ENCODE assay signal across 9 cellular contexts in the genomic region with DNA sequence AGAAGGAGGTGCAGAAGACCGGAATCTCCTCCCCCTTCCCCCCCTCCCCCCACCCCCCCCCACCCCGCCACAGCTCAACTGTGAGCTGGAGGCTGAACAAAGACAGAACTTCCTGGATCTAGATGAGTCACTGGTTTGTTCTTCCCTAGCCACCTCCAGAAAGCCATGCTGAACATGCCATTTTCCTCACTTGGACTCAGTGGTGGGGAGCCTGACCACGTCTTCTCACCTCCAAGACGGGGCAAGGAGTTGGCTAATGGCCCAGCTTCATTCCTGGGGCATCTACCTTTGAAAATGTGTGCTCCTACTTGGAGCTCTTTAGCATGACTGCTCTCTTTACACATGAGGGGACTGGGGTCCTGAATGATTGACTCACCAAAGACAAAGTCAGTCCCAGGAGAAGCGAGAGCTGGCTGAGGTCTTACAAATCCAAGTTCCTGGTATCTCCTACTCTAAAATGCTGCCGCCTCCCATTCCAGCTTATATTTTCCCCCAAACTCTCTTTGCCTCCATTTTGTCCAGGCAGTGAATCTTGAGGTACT. TPM values are rescaled to one million over a fixed set of nuclear protein-coding genes. Genes with fewer than 3 reads are reported as not detected.
DNase-seq lines count a peak whose midpoint lies in the region; ATAC-seq and TF ChIP-seq lines count a peak whose summit lies in the region.
"Had no signal": no experiment of that assay in that cellular context is flagged by ENCODE, and none has a peak within 500 bp of the region (broad histone marks: within the 10 kb centered on the region; RNA-seq: fewer than 3 reads in every experiment).

No MANE protein-coding gene starts in this region.

- no peak overlapping the region for H3K4me3 Mint-ChIP-seq in MCF 10A (ENCODE audit: unreplicated experiment)

- ATAC-seq in gastroesophageal sphincter, result peak; percentile 58
- peak in 1 of 2 donors; percentile 73 for ATAC-seq in upper lobe of left lung (ENCODE audit: low FRiP score in 2 of 2)
- no peak for ATAC-seq in HG02973 (IDR thresholded peaks at IDR 0.05; ENCODE audit: unreplicated experiment)

- TF ChIP-seq CTCF in MCF 10A (IDR thresholded peaks at IDR 0.05; ENCODE audit: unreplicated experiment), result no peak
- no peak for TF ChIP-seq CTCF in breast epithelium (IDR thresholded peaks at IDR 0.05)
- no peak for TF ChIP-seq CTCF in gastroesophageal sphincter (IDR thresholded peaks at IDR 0.05)
- TF ChIP-seq CTCF in upper lobe of left lung (IDR thresholded peaks at IDR 0.05), result no peak
- no peak for TF ChIP-seq CTCF in GM10248 (IDR thresholded peaks at IDR 0.05; ENCODE audit: control extremely low read depth, extremely low read depth, low read depth, missing control alignments)

- no peak overlapping the region for H3K4me3 ChIP-seq in breast epithelium
- H3K4me3 ChIP-seq in gastroesophageal sphincter, result no peak overlapping the region
- no peak overlapping the region for H3K4me3 ChIP-seq in upper lobe of left lung

- DNase-seq in MCF 10A (ENCODE audit: unreplicated experiment) (peak; percentile 77), breast epithelium (ENCODE audit: low spot score in 2 of 2) (no peak), RPMI7951 (ENCODE audit: low read depth) (peak; percentile 82), upper lobe of left lung (peak in 1 of 2 donors; percentile 36), activated gamma-delta T cell (lab: John Stamatoyannopoulos, UW) (no peak), GM10248 (ENCODE audit: extremely low spot score) (no peak)

- intact Hi-C loops in MCF 10A (cut with micrococcal nuclease), result no loop called here
- intact Hi-C loops in breast epithelium (cut with DNase I; ENCODE audit: low total_unique reads), result no loop called here

- POLR2A ChIA-PET in MCF 10A (lab: Yijun Ruan, JAX), result interaction anchor here (0.6 to 2.4 kb wide), 5 partner anchors 16 to 233 kb away, joined by 3 to 9 read pairs (median 4); a partner anchor contains a TSS
- POLR2A ChIA-PET in GM10248 (lab: Yijun Ruan, JAX), result interaction anchor here (0.6 to 0.7 kb wide), 2 partner anchors 11 to 17 kb away, joined by 3 to 9 read pairs; no protein-coding TSS in a partner anchor

- CTCF ChIA-PET in MCF 10A (lab: Yijun Ruan, JAX), result interaction anchor here (0.6 to 1.2 kb wide), 7 partner anchors 9 to 247 kb away, joined by 3 to 4 read pairs (median 3); no protein-coding TSS in a partner anchor
- CTCF ChIA-PET in GM10248 (lab: Yijun Ruan, JAX), result interaction anchor here (1.4 to 1.5 kb wide), 5 partner anchors 9 to 248 kb away, joined by 3 to 6 read pairs (median 4); a partner anchor contains a TSS

- TF ChIP-seq POLR2A in breast epithelium (IDR thresholded peaks at IDR 0.05) (no peak), gastroesophageal sphincter (IDR thresholded peaks at IDR 0.05) (no peak), upper lobe of left lung (IDR thresholded peaks at IDR 0.05) (peak in 1 of 4 donors; percentile 23)

- H3K27ac ChIP-seq in breast epithelium (no peak overlapping the region), gastroesophageal sphincter (no peak overlapping the region), upper lobe of left lung (peak overlapping the region in 3 of 4 donors; percentile 63 to 79 (median 66))
- H3K27ac ChIP-seq: 22Rv1 had no signal

- peaks cover 4% of the 10 kb centered on the region for H3K4me1 Mint-ChIP-seq in MCF 10A (ENCODE audit: insufficient read depth, unreplicated experiment)

- H3K4me1 ChIP-seq in breast epithelium (no peaks in the 10 kb centered on the region), gastroesophageal sphincter (peaks cover 0 to 17% (median 8%) of the 10 kb centered on the region in 3 donors), upper lobe of left lung (peaks cover 9 to 39% (median 26%) of the 10 kb centered on the region in 4 donors)

- no peaks in the 10 kb centered on the region for H3K27me3 Mint-ChIP-seq in MCF 10A (ENCODE audit: insufficient read depth, unreplicated experiment)

- H3K9me3 ChIP-seq in breast epithelium (no peaks in the 10 kb centered on the region), gastroesophageal sphincter (no peaks in the 10 kb centered on the region), upper lobe of left lung (no peaks in the 10 kb centered on the region)

- no peaks in the 10 kb centered on the region for H3K36me3 Mint-ChIP-seq in MCF 10A (ENCODE audit: insufficient read depth, unreplicated experiment)

- H3K27me3 ChIP-seq in breast epithelium (no peaks in the 10 kb centered on the region), gastroesophageal sphincter (no peaks in the 10 kb centered on the region), upper lobe of left lung (no peaks in the 10 kb centered on the region)

- no peaks in the 10 kb centered on the region for H3K9me3 Mint-ChIP-seq in MCF 10A (ENCODE audit: unreplicated experiment)

- no peaks in the 10 kb centered on the region for H3K36me3 ChIP-seq in breast epithelium
- H3K36me3 ChIP-seq in gastroesophageal sphincter, result no peaks in the 10 kb centered on the region
- H3K36me3 ChIP-seq in upper lobe of left lung, result no peaks in the 10 kb centered on the region

- BruUV-seq in MCF 10A (replicated peaks; lab: Mats Ljungman, UMichigan), result TSS peak; percentile 33

- H3K27ac Mint-ChIP-seq in MCF 10A (ENCODE audit: low read depth, unreplicated experiment), result peak overlapping the region; percentile 75

- no peak for TF ChIP-seq EP300 in gastroesophageal sphincter (IDR thresholded peaks at IDR 0.05)
- no peak for TF ChIP-seq EP300 in upper lobe of left lung (IDR thresholded peaks at IDR 0.05)

- 35 to 48% methylated on average over 2 to 5 of the region's 6 CpGs for WGBS in gastroesophageal sphincter (ENCODE audit: low coverage in 1 of 2), 2 donors
- WGBS in upper lobe of left lung, 2 donors, result 32 to 43% methylated on average over 5 to 6 of the region's 6 CpGs

RNA-seq across cellular contexts. Expression of a gene that starts 22.6 kb away (rescaled TPM):
- total RNA-seq in MCF 10A (2022) (2.6 and 4.3 TPM in 2 replicates), breast epithelium (10 to 100 TPM in 2 of 3 donors, 1 to 10 TPM in 1; 5.2 to 17.0 (median 12.1) TPM), gastroesophageal sphincter (10 to 100 TPM in 3 of 4 donors, 1 to 10 TPM in 1; 8.5 to 25.4 (median 15.5) TPM), upper lobe of left lung (10 to 100 TPM; 30.5 to 69.2 (median 43.7) TPM)
- total RNA-seq in RPMI7951 (2014; rRNA removed; shearing (Covaris generic)), result 1.3 and 2.0 TPM in 2 replicates

Comparison
In these comparisons a context has a peak if more than half of its experiments do, and no peak if none do; other contexts are left out.
1. DNase-seq: peak in MCF 10A (single experiment) and RPMI7951 (single experiment); none in breast epithelium (0 of 2), activated gamma-delta T cell (single experiment) and GM10248 (single experiment).
2. H3K27ac ChIP-seq: peak in upper lobe of left lung (3 of 4); none in breast epithelium (0 of 2) and gastroesophageal sphincter (0 of 4).